In genomic region chr22:22032906-22033802, GRCh38 we compare ENCODE assay signal across 21 cellular contexts. TPM values are rescaled to one million over a fixed set of nuclear protein-coding genes. Genes with fewer than 3 reads are reported as not detected.
A peak's percentile ranks its signal among the peaks of the same experiment; 100 is the strongest.
DNase-seq lines count a peak whose midpoint lies in the region; ATAC-seq and TF ChIP-seq lines count a peak whose summit lies in the region.
"Had no signal": no experiment of that assay in that cellular context is flagged by ENCODE, and none has a peak within 500 bp of the region (broad histone marks: within the 10 kb centered on the region; RNA-seq: fewer than 3 reads in every experiment).

No MANE protein-coding gene starts in this region.

- no peaks in the 10 kb centered on the region for H3K27me3 Mint-ChIP-seq in IgD-negative memory B cell

- no TSS peak for BruUV-seq in A673 (replicated peaks; lab: Mats Ljungman, UMichigan)

- H4K91ac ChIP-seq in neuronal stem cell (ENCODE audit: low read depth, low read length, poor library complexity): no peak overlapping the region

- no peak overlapping the region for H4K8ac ChIP-seq in neuronal stem cell (ENCODE audit: low read depth, low read length)

- no peak overlapping the region for H3K14ac ChIP-seq in neuronal stem cell (ENCODE audit: low read length)

- H3K4me3 Mint-ChIP-seq in IgD-negative memory B cell: peak overlapping the region in 2 of 4 donors; percentile 46
- H3K4me3 Mint-ChIP-seq: CD14-positive monocyte had no signal

- H3K4me1 ChIP-seq in A673 (ENCODE audit: insufficient read depth, low read length, poor library complexity, severe bottlenecking) (no peaks in the 10 kb centered on the region), neuronal stem cell (ENCODE audit: control insufficient read depth in 2 of 2, insufficient read depth in 1 of 2, low read depth in 1 of 2, low read length in 2 of 2) (peaks cover 11 to 24% of the 10 kb centered on the region in 2 donors)

- no peak overlapping the region for H2AFZ ChIP-seq in neuronal stem cell (ENCODE audit: low read length)
- H2AFZ ChIP-seq: GM23248, PC-9 had no signal

- H3K79me1 ChIP-seq in neuronal stem cell (ENCODE audit: low read depth, low read length): no peaks in the 10 kb centered on the region

- H2BK120ac ChIP-seq in neuronal stem cell (ENCODE audit: low read depth, low read length): no peak overlapping the region

- POLR2A ChIA-PET in A673 (lab: Charles Lee; ENCODE audit: low non-redundant PET): no interaction called here

- ATAC-seq in HG02970 (IDR thresholded peaks at IDR 0.05; ENCODE audit: low FRiP score, unreplicated experiment) (no peak), GM21390 (IDR thresholded peaks at IDR 0.05; ENCODE audit: unreplicated experiment) (no peak)
- ATAC-seq: HCT116, SK-N-SH treated with all-trans-retinoic acid at 6 μM for 48 hours had no signal

- WGBS in neuronal stem cell (ENCODE audit: extremely low coverage in 2 of 2, insufficient read length in 2 of 2, insufficient replicate concordance in 1 of 2), 2 donors: no CpG with 5 or more reads among the region's 7 CpGs

- H3K27ac ChIP-seq in A673 (ENCODE audit: low read depth, low read length, poor library complexity, severe bottlenecking): no peak overlapping the region
- no peak overlapping the region for H3K27ac ChIP-seq in neuronal stem cell (replicated peaks; ENCODE audit: low read length)
- H3K27ac ChIP-seq: GM23248, PC-9, RWPE1 had no signal

- no peak overlapping the region for H3K4me3 ChIP-seq in A673 (ENCODE audit: low read depth, low read length, poor library complexity, severe bottlenecking)
- no peak overlapping the region for H3K4me3 ChIP-seq in neuronal stem cell (ENCODE audit: low read length in 2 of 2)
- H3K4me3 ChIP-seq: GM23248, PC-9 had no signal

- no peak overlapping the region for H3K4me2 ChIP-seq in neuronal stem cell (ENCODE audit: insufficient read depth, low read length, poor library complexity, severe bottlenecking)
- H3K4me2 ChIP-seq: PC-9 had no signal

- peak overlapping the region; percentile 14 for H2AK5ac ChIP-seq in neuronal stem cell (ENCODE audit: low read depth, low read length)

- peak overlapping the region; percentile 57 for H3K23ac ChIP-seq in neuronal stem cell (ENCODE audit: low read depth, low read length, poor library complexity)

- H3K4me1 Mint-ChIP-seq in IgD-negative memory B cell: peaks cover 66 to 75% (median 72%) of the 10 kb centered on the region in 3 donors

- no peak overlapping the region for H2BK5ac ChIP-seq in neuronal stem cell (ENCODE audit: low read length)

- H3K27ac Mint-ChIP-seq in IgD-negative memory B cell: peak overlapping the region in 2 of 3 donors; percentile 12 to 98

- H3K18ac ChIP-seq in neuronal stem cell (ENCODE audit: low read length): peak overlapping the region; percentile 49

- H2BK15ac ChIP-seq in neuronal stem cell (ENCODE audit: low read length): no peak overlapping the region

- CTCF ChIA-PET in A673 (lab: Charles Lee): no interaction called here

- no peaks in the 10 kb centered on the region for H3K36me3 ChIP-seq in A673 (ENCODE audit: insufficient read depth, low read length, poor library complexity, severe bottlenecking)
- H3K36me3 ChIP-seq in neuronal stem cell (replicated peaks in 1 of 2; ENCODE audit: control insufficient read depth in 2 of 2, insufficient read depth in 2 of 2, low read length in 2 of 2): no peaks in the 10 kb centered on the region

- H3K9me3 ChIP-seq in A673 (ENCODE audit: low read depth, low read length, poor library complexity, severe bottlenecking): no peaks in the 10 kb centered on the region
- H3K9me3 ChIP-seq in neuronal stem cell (replicated peaks in 1 of 2; ENCODE audit: control insufficient read depth in 2 of 2, insufficient read depth in 1 of 2, low read depth in 1 of 2, low read length in 2 of 2): no peaks in the 10 kb centered on the region

- TF ChIP-seq CTCF in A673 (conservative IDR thresholded peaks at IDR 0.05; ENCODE audit: low read depth, low read length): no peak

- no peak overlapping the region for H3K4ac ChIP-seq in neuronal stem cell (ENCODE audit: low read length)

- H3K27me3 ChIP-seq in A673 (replicated peaks; ENCODE audit: insufficient read depth, low read depth, low read length, poor library complexity): no peaks in the 10 kb centered on the region
- peaks cover 0 to 24% (median 12%) of the 10 kb centered on the region in 3 experiments for H3K27me3 ChIP-seq in neuronal stem cell (ENCODE audit: control insufficient read depth in 3 of 3, insufficient read depth in 3 of 3, low read depth in 1 of 3, low read length in 3 of 3)

- peak; percentile 15 for DNase-seq in A673 (ENCODE audit: low spot score)
- peak; percentile 18 for DNase-seq in amniotic epithelial cell (ENCODE audit: low read depth)
- DNase-seq in neuronal stem cell (ENCODE audit: low spot score): no peak
- no peak for DNase-seq in A172 (ENCODE audit: low spot score)
- DNase-seq: DMS79 treated with DMSO at 0.1 percent for 48 hours, GM23248, KBM-7, MV-4-11, NCI-H187, NCI-H2107, NCI-H524, NCI-H82, PC-9, SIG-M5 had no signal

- no peak overlapping the region for H3K9ac ChIP-seq in neuronal stem cell (ENCODE audit: low read depth, low read length, poor library complexity)
- H3K9ac ChIP-seq: GM23248 had no signal

- no peaks in the 10 kb centered on the region for H3K9me3 Mint-ChIP-seq in IgD-negative memory B cell
- H3K9me3 Mint-ChIP-seq: CD14-positive monocyte had no signal

- H2BK12ac ChIP-seq in neuronal stem cell (ENCODE audit: low read length): no peak overlapping the region

- intact Hi-C loops in A673 (cut with micrococcal nuclease; ENCODE audit: unreplicated experiment): no loop called here

- H3K36me3 Mint-ChIP-seq in IgD-negative memory B cell: no peaks in the 10 kb centered on the region
- H3K36me3 Mint-ChIP-seq: CD14-positive monocyte had no signal

RNA-seq across cellular contexts. Expression of gene TOP3B, which starts 50.6 kb away (rescaled TPM):
- total RNA-seq in A673 (2021): 60.2 and 60.4 TPM in 2 replicates
- polyA plus RNA-seq in IgD-negative memory B cell: 22.7 TPM
- 25.4 TPM for polyA plus RNA-seq in neuronal stem cell (2013, experiment 1 of 2)
- polyA plus RNA-seq in neuronal stem cell (2013, experiment 2 of 2): 27.0 TPM
- total RNA-seq in A172 (2014; rRNA removed; shearing (Covaris generic)): 18.8 and 20.5 TPM in 2 replicates

Comparison
In these comparisons a context has a peak if more than half of its experiments do, and no peak if none do; other contexts are left out.
1. DNase-seq: peak in A673 (single experiment) and amniotic epithelial cell (single experiment); none in neuronal stem cell (single experiment) and A172 (single experiment).